ENCODE assay signal across 8 cellular contexts in genomic region chr6:35025241-35026188, GRCh38.
A peak's percentile ranks its signal among the peaks of the same experiment; 100 is the strongest.
DNase-seq lines count a peak whose midpoint lies in the region; ATAC-seq and TF ChIP-seq lines count a peak whose summit lies in the region.
"Had no signal": no experiment of that assay in that cellular context is flagged by ENCODE, and none has a peak within 500 bp of the region (broad histone marks: within the 10 kb centered on the region; RNA-seq: fewer than 3 reads in every experiment).

No MANE protein-coding gene starts in this region.

- H3K4me3 ChIP-seq in HFF-Myc (replicated peaks; ENCODE audit: low read depth, low read length) (no peak overlapping the region), astrocyte of the cerebellum (ENCODE audit: low read depth, low read length) (no peak overlapping the region), iPS-20b (ENCODE audit: low read length) (peak overlapping the region; percentile 40; the same call in 1 of the 2 replicates), suprapubic skin (peak overlapping the region; percentile 1)
- H3K4me3 ChIP-seq: MG63 had no signal

- ATAC-seq in GM18520 (IDR thresholded peaks at IDR 0.05; ENCODE audit: unreplicated experiment) = no peak
- ATAC-seq in GM21390 (IDR thresholded peaks at IDR 0.05; ENCODE audit: unreplicated experiment) = no peak

- TF ChIP-seq CTCF in HFF-Myc (IDR thresholded peaks at IDR 0.05; ENCODE audit: low read depth, low read length, missing control alignments) (peak; percentile 4), astrocyte of the cerebellum (IDR thresholded peaks at IDR 0.05; ENCODE audit: low read depth, low read length, missing control alignments) (peak; percentile 38), suprapubic skin (IDR thresholded peaks at IDR 0.05) (no peak)

- peaks cover 54% of the 10 kb centered on the region for H3K4me1 ChIP-seq in iPS-20b (ENCODE audit: insufficient read depth, low read length)
- H3K4me1 ChIP-seq in suprapubic skin = peaks cover 53% of the 10 kb centered on the region

- no peak for TF ChIP-seq POLR2A in suprapubic skin (IDR thresholded peaks at IDR 0.05)

- no peaks in the 10 kb centered on the region for H3K27me3 ChIP-seq in iPS-20b (ENCODE audit: insufficient read depth, low read length)
- H3K27me3 ChIP-seq in suprapubic skin = no peaks in the 10 kb centered on the region
- H3K27me3 ChIP-seq: MG63 had no signal

- in situ Hi-C loops in astrocyte of the cerebellum (cut with HindIII; ENCODE audit: low sequenced_read_pairs) = no loop called here

- H3K9ac ChIP-seq in iPS-20b (ENCODE audit: low read depth, low read length) = peak overlapping the region; percentile 60; the same call in 1 of the 2 replicates

- no peak for TF ChIP-seq EP300 in suprapubic skin (IDR thresholded peaks at IDR 0.05)

- H3K27ac ChIP-seq in iPS-20b (ENCODE audit: low read length) = no peak overlapping the region
- peak overlapping the region; percentile 36 for H3K27ac ChIP-seq in suprapubic skin

- no peaks in the 10 kb centered on the region for H3K36me3 ChIP-seq in iPS-20b (ENCODE audit: insufficient read depth, low read depth, low read length)
- peaks cover 9% of the 10 kb centered on the region for H3K36me3 ChIP-seq in suprapubic skin

- WGBS in suprapubic skin = 71% methylated on average over 11 of the region's 11 CpGs

- DNase-seq in HFF-Myc (ENCODE audit: extremely low read depth, low read depth) (no peak), astrocyte of the cerebellum (ENCODE audit: low read depth) (no peak), suprapubic skin (ENCODE audit: low spot score in 2 of 2) (no peak), occipital lobe (lab: John Stamatoyannopoulos, UW) (no peak)

- H3K9me3 ChIP-seq in iPS-20b (ENCODE audit: insufficient read depth, low read depth, low read length) (no peaks in the 10 kb centered on the region), suprapubic skin (no peaks in the 10 kb centered on the region)
- H3K9me3 ChIP-seq: MG63 had no signal

Comparison
In these comparisons a context has a peak if more than half of its experiments do, and no peak if none do; other contexts are left out.
1. H3K4me3 ChIP-seq: peak in iPS-20b (single experiment) and suprapubic skin (single experiment); none in HFF-Myc (single experiment) and astrocyte of the cerebellum (single experiment).
2. CTCF ChIP-seq: peak in HFF-Myc (single experiment) and astrocyte of the cerebellum (single experiment); none in suprapubic skin (0 of 2).